In genomic region chr7:101880536-101881443, GRCh38 we compare ENCODE assay signal across 1 cellular context.
TF ChIP-seq lines count a peak whose summit lies in the region.

No MANE protein-coding gene starts in this region.

TF ChIP-seq in K562, 482 proteins besides CTCF, POLR2A, EP300 and RAD21 (continued from another document and continues in another):
- no peak for TF ChIP-seq STAT6 (CRISPR knock-in tag; IDR thresholded peaks at IDR 0.05)
- no peak for TF ChIP-seq DDX20 (tag; IDR thresholded peaks at IDR 0.05; ENCODE audit: low read depth)
- no peak for TF ChIP-seq ZNF785 (CRISPR knock-in tag; IDR thresholded peaks at IDR 0.05)
- peak; percentile 55; the same call in 1 of the 2 replicates for TF ChIP-seq PKNOX1 (IDR thresholded peaks at IDR 0.05)
- TF ChIP-seq HNRNPH1 (optimal IDR thresholded peaks at IDR 0.05; ENCODE audit: low read depth, low read length), result no peak
- TF ChIP-seq PBX2 (CRISPR knock-in tag; IDR thresholded peaks at IDR 0.05; ENCODE audit: low read depth), result no peak
- TF ChIP-seq PBX2 (tag; conservative IDR thresholded peaks at IDR 0.05; ENCODE audit: low read depth), result peak; percentile 60; the same call in 1 of the 2 replicates
- no peak for TF ChIP-seq RFX5 (IDR thresholded peaks at IDR 0.05; ENCODE audit: low read depth, low read length)
- TF ChIP-seq SPI1 (IDR thresholded peaks at IDR 0.05; ENCODE audit: borderline replicate concordance, low read depth, low read length), result peak; percentile 51; the same call in 1 of the 2 replicates
- TF ChIP-seq PRPF4 (IDR thresholded peaks at IDR 0.05; ENCODE audit: insufficient read depth, low read depth, low read length, poor library complexity, severe bottlenecking), result no peak
- no peak for TF ChIP-seq EHMT2 (IDR thresholded peaks at IDR 0.05)
- TF ChIP-seq GATA2 (CRISPR knock-in tag; IDR thresholded peaks at IDR 0.05), result no peak
- TF ChIP-seq AFF1 (IDR thresholded peaks at IDR 0.05; ENCODE audit: low read depth in 1 of 2, partially characterized antibody in 2 of 2), result no peak
- TF ChIP-seq ZNF511 (CRISPR knock-in tag; IDR thresholded peaks at IDR 0.05), result no peak
- no peak for TF ChIP-seq CCNT2 (IDR thresholded peaks at IDR 0.05; ENCODE audit: borderline replicate concordance, extremely low read depth, insufficient read length, low read depth, low read length)
- no peak for TF ChIP-seq HDAC1 (IDR thresholded peaks at IDR 0.05)
- no peak for TF ChIP-seq ZNF79 (CRISPR knock-in tag; IDR thresholded peaks at IDR 0.05; ENCODE audit: low read depth)
- no peak for TF ChIP-seq SAP30 (IDR thresholded peaks at IDR 0.05; ENCODE audit: borderline replicate concordance, insufficient read depth, low read depth, low read length, poor library complexity, severe bottlenecking)
- no peak for TF ChIP-seq ZNF449 (CRISPR knock-in tag; IDR thresholded peaks at IDR 0.05)
- no peak for TF ChIP-seq NR4A1 (CRISPR knock-in tag; IDR thresholded peaks at IDR 0.05)
- TF ChIP-seq NR4A1 (tag; IDR thresholded peaks at IDR 0.05), result no peak
- TF ChIP-seq DACH1 (IDR thresholded peaks at IDR 0.05; ENCODE audit: partially characterized antibody), result peak; percentile 7
- no peak for TF ChIP-seq NCOA1 (IDR thresholded peaks at IDR 0.05; ENCODE audit: low read depth)
- no peak for TF ChIP-seq OTX1 (CRISPR knock-in tag; IDR thresholded peaks at IDR 0.05)
- no peak for TF ChIP-seq ZBTB1 (CRISPR knock-in tag; IDR thresholded peaks at IDR 0.05; ENCODE audit: borderline replicate concordance, low read depth)
- no peak for TF ChIP-seq LEF1 (IDR thresholded peaks at IDR 0.05)
- TF ChIP-seq RERE (CRISPR knock-in tag; IDR thresholded peaks at IDR 0.05; ENCODE audit: borderline replicate concordance), result no peak
- TF ChIP-seq ELK1 (CRISPR knock-in tag; IDR thresholded peaks at IDR 0.05), result no peak
- TF ChIP-seq DMBX1 (CRISPR knock-in tag; IDR thresholded peaks at IDR 0.05; ENCODE audit: borderline replicate concordance), result 0 out of 2 replicates have a peak, but pooled peaks have one; percentile 25
- TF ChIP-seq NCOA4 (IDR thresholded peaks at IDR 0.05; ENCODE audit: partially characterized antibody), result no peak
- TF ChIP-seq RNF219 (CRISPR knock-in tag; IDR thresholded peaks at IDR 0.05), result no peak
- TF ChIP-seq E2F3 (CRISPR knock-in tag; IDR thresholded peaks at IDR 0.05), result no peak
- no peak for TF ChIP-seq FOXA3 (CRISPR knock-in tag; conservative IDR thresholded peaks at IDR 0.05 in 1 of 2, IDR thresholded peaks at IDR 0.05 in 1 of 2)
- TF ChIP-seq ZNF354B (CRISPR knock-in tag; IDR thresholded peaks at IDR 0.05), result no peak
- TF ChIP-seq GATAD2B (IDR thresholded peaks at IDR 0.05; ENCODE audit: borderline replicate concordance), result no peak
- no peak for TF ChIP-seq CAMTA2 (CRISPR knock-in tag; conservative IDR thresholded peaks at IDR 0.05)
